ENCODE assay signal across 8 cellular contexts in the genomic region with DNA sequence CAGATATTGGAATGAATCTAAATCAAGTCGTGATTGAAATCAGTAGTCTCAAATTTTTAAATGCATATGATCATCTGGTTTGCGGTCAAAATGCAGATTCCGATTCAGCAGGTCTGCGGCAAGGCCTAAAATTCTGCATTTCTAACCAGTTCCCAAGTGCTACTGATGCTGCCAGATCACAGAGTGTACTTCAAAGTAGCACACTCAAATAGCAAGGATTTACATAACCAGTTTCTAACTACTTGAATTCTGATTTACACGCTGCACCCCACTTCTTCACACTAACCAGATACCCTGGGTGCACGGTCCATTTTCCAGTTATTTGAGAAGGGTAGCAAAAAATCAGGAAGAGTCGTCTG. TPM values are rescaled to one million over a fixed set of nuclear protein-coding genes. Genes with fewer than 3 reads are reported as not detected.
DNase-seq lines count a peak whose midpoint lies in the region; ATAC-seq and TF ChIP-seq lines count a peak whose summit lies in the region.

No MANE protein-coding gene starts in this region.

- peak overlapping the region; percentile 60 for H3K27ac ChIP-seq in CD4-positive, alpha-beta memory T cell (ENCODE audit: low read depth, low read length)
- H3K27ac ChIP-seq in OCI-LY1 (ENCODE audit: low read depth, low read length, poor library complexity, severe bottlenecking) (no peak overlapping the region), ectodermal cell (ENCODE audit: insufficient read depth, low read depth, low read length, poor library complexity, severe bottlenecking) (no peak overlapping the region), neural progenitor cell (no peak overlapping the region)

- intact Hi-C loops in CD4-positive, alpha-beta memory T cell (cut with micrococcal nuclease), result no loop called here

- H3K4me1 ChIP-seq in CD4-positive, alpha-beta memory T cell (ENCODE audit: insufficient read depth, low read length), result peaks cover 8% of the 10 kb centered on the region
- H3K4me1 ChIP-seq in OCI-LY1 (ENCODE audit: insufficient read depth, low read length, severe bottlenecking) (peaks cover 15% of the 10 kb centered on the region), ectodermal cell (ENCODE audit: control insufficient read depth, insufficient read depth, low read length) (no peaks in the 10 kb centered on the region), neural progenitor cell (no peaks in the 10 kb centered on the region)

- peak overlapping the region; percentile 72 for H3K9ac ChIP-seq in OCI-LY1 (ENCODE audit: low read length)
- H3K9ac ChIP-seq in neural progenitor cell, result peak overlapping the region; percentile 91

- peaks cover 0 to 3% (median 0%) of the 10 kb centered on the region in 8 donors for H3K9me3 Mint-ChIP-seq in CD4-positive, alpha-beta memory T cell
- H3K9me3 Mint-ChIP-seq in neural progenitor cell, result peaks cover 6% of the 10 kb centered on the region

- 13 to 29% methylated on average over 5 to 7 of the region's 7 CpGs for WGBS in ectodermal cell, 2 experiments

- H4K20me1 ChIP-seq in OCI-LY1 (ENCODE audit: insufficient read depth, low read length) (no peaks in the 10 kb centered on the region), neural progenitor cell (ENCODE audit: low read depth) (no peaks in the 10 kb centered on the region)

- H3K79me2 ChIP-seq in OCI-LY1 (ENCODE audit: insufficient read depth, low read length) (no peaks in the 10 kb centered on the region; the same call in 1 of the 2 replicates), neural progenitor cell (ENCODE audit: low read depth) (peaks cover 14% of the 10 kb centered on the region)

- no peaks in the 10 kb centered on the region for H3K9me3 ChIP-seq in CD4-positive, alpha-beta memory T cell (ENCODE audit: control insufficient read depth in 1 of 2, low read length in 2 of 2)
- H3K9me3 ChIP-seq in OCI-LY1 (ENCODE audit: low read length) (no peaks in the 10 kb centered on the region), ectodermal cell (ENCODE audit: control insufficient read depth, low read length) (no peaks in the 10 kb centered on the region), neural progenitor cell (ENCODE audit: low read depth) (no peaks in the 10 kb centered on the region)

- no peaks in the 10 kb centered on the region for H3K9me2 ChIP-seq in OCI-LY1 (ENCODE audit: low read depth, low read length)

- H3K4me3 Mint-ChIP-seq in CD4-positive, alpha-beta memory T cell, result peak overlapping the region; percentile 83 to 96 (median 92)
- H3K4me3 Mint-ChIP-seq in neural progenitor cell, result peak overlapping the region; percentile 92

- POLR2A ChIA-PET in CD4-positive, alpha-beta memory T cell (lab: Charles Lee; ENCODE audit: partially characterized antibody), result no interaction called here

- H2AFZ ChIP-seq in OCI-LY1 (ENCODE audit: low read length) (no peak overlapping the region), neural progenitor cell (replicated peaks) (no peak overlapping the region)

- H3K4me1 Mint-ChIP-seq in CD4-positive, alpha-beta memory T cell, result peaks cover 6 to 15% (median 6%) of the 10 kb centered on the region in 4 donors
- H3K4me1 Mint-ChIP-seq in neural progenitor cell, result peaks cover 6% of the 10 kb centered on the region

- peak overlapping the region; percentile 89 for H3K4me2 ChIP-seq in OCI-LY1 (ENCODE audit: low read length)
- H3K4me2 ChIP-seq in neural progenitor cell, result peak overlapping the region; percentile 80

- no peaks in the 10 kb centered on the region for H3K36me3 ChIP-seq in CD4-positive, alpha-beta memory T cell (ENCODE audit: insufficient read depth, low read length)
- H3K36me3 ChIP-seq in OCI-LY1 (ENCODE audit: insufficient read depth, low read length), result no peaks in the 10 kb centered on the region
- no peaks in the 10 kb centered on the region for H3K36me3 ChIP-seq in ectodermal cell (ENCODE audit: control insufficient read depth, insufficient read depth, low read length)
- H3K36me3 ChIP-seq in neural progenitor cell, result no peaks in the 10 kb centered on the region

- CTCF ChIA-PET in CD4-positive, alpha-beta memory T cell (lab: Charles Lee; ENCODE audit: partially characterized antibody), result no interaction called here

- peak in 3 of 5 donors; percentile 1 to 8 (median 5) for DNase-seq in CD4-positive, alpha-beta memory T cell
- no peak for DNase-seq in neural progenitor cell (ENCODE audit: low spot score)
- DNase-seq in NCI-H2029 (lab: John Stamatoyannopoulos, UW), result no peak
- no peak for DNase-seq in NCI-H82 treated with DMSO at 0.1 percent for 48 hours (lab: John Stamatoyannopoulos, UW; ENCODE audit: unreplicated experiment)
- DNase-seq in NCI-H774 (lab: John Stamatoyannopoulos, UW), result no peak

- no peaks in the 10 kb centered on the region for H3K27me3 ChIP-seq in CD4-positive, alpha-beta memory T cell (ENCODE audit: insufficient read depth, low read length)
- no peaks in the 10 kb centered on the region for H3K27me3 ChIP-seq in OCI-LY1 (ENCODE audit: insufficient read depth, low read length)
- H3K27me3 ChIP-seq in ectodermal cell (ENCODE audit: control insufficient read depth, insufficient read depth, low read length, poor library complexity, severe bottlenecking), result no peaks in the 10 kb centered on the region
- H3K27me3 ChIP-seq in neural progenitor cell, result no peaks in the 10 kb centered on the region

- H3F3A ChIP-seq in OCI-LY1 (ENCODE audit: insufficient read depth, low read length) (no peaks in the 10 kb centered on the region), neural progenitor cell (ENCODE audit: low read depth) (no peaks in the 10 kb centered on the region)

- peak overlapping the region; percentile 3 to 70 for H3K4me3 ChIP-seq in CD4-positive, alpha-beta memory T cell (ENCODE audit: low read length in 2 of 2)
- H3K4me3 ChIP-seq in OCI-LY1 (ENCODE audit: low read depth, low read length, poor library complexity, severe bottlenecking) (peak overlapping the region; percentile 73), ectodermal cell (ENCODE audit: insufficient read depth, low read depth, low read length) (peak overlapping the region; percentile 75), neural progenitor cell (peak overlapping the region; percentile 61)

- H3K36me3 Mint-ChIP-seq in CD4-positive, alpha-beta memory T cell, result peaks cover 5 to 14% of the 10 kb centered on the region in 2 donors
- no peaks in the 10 kb centered on the region for H3K36me3 Mint-ChIP-seq in neural progenitor cell

- TF ChIP-seq CTCF in OCI-LY1 (IDR thresholded peaks at IDR 0.05; ENCODE audit: low read length) (no peak), neural progenitor cell (IDR thresholded peaks at IDR 0.05) (no peak)

- H3K27ac Mint-ChIP-seq in CD4-positive, alpha-beta memory T cell, result peak overlapping the region; percentile 24 to 93 (median 82)
- peak overlapping the region; percentile 53 for H3K27ac Mint-ChIP-seq in neural progenitor cell

- no peaks in the 10 kb centered on the region for H3K27me3 Mint-ChIP-seq in CD4-positive, alpha-beta memory T cell
- no peaks in the 10 kb centered on the region for H3K27me3 Mint-ChIP-seq in neural progenitor cell (ENCODE audit: insufficient read depth, low read depth)

- peak; percentile 17 for ATAC-seq in GM21529 (IDR thresholded peaks at IDR 0.05; ENCODE audit: unreplicated experiment)

RNA-seq across cellular contexts. Expression of a gene that starts 0.8 kb away (rescaled TPM):
- 1 to 10 TPM; 6.5 to 6.9 TPM for total RNA-seq in CD4-positive, alpha-beta memory T cell
- polyA plus RNA-seq in CD4-positive, alpha-beta memory T cell, result 1 to 10 TPM; 6.5 to 8.0 TPM
- polyA plus RNA-seq in ectodermal cell (2013, experiment 1 of 4), result 11.7 TPM
- 13.5 TPM for polyA plus RNA-seq in ectodermal cell (2013, experiment 2 of 4)
- 10.6 TPM for polyA plus RNA-seq in ectodermal cell (2013, experiment 3 of 4)
- polyA plus RNA-seq in ectodermal cell (2013, experiment 4 of 4), result 12.2 TPM
- 5.2 and 8.4 TPM in 2 replicates for total RNA-seq in neural progenitor cell (ENCODE audit: low replicate concordance)

RNA-seq across cellular contexts. Expression of a gene that starts 15.6 kb away (rescaled TPM):
- total RNA-seq in CD4-positive, alpha-beta memory T cell, result 1 to 10 TPM; 1.3 to 1.5 TPM
- polyA plus RNA-seq in CD4-positive, alpha-beta memory T cell, result 1 to 10 TPM in 1 of 2 donors, under 1 TPM in 1; 0.71 to 1.5 TPM
- 2.2 TPM for polyA plus RNA-seq in ectodermal cell (2013, experiment 1 of 4)
- 2.5 TPM for polyA plus RNA-seq in ectodermal cell (2013, experiment 2 of 4)
- 1.4 TPM for polyA plus RNA-seq in ectodermal cell (2013, experiment 3 of 4)
- 1.6 TPM for polyA plus RNA-seq in ectodermal cell (2013, experiment 4 of 4)
- total RNA-seq in neural progenitor cell (ENCODE audit: low replicate concordance), result 0.22 and 0.56 TPM in 2 replicates

Comparison
In these comparisons a context has a peak if more than half of its experiments do, and no peak if none do; other contexts are left out.
1. DNase-seq: peak in CD4-positive, alpha-beta memory T cell (3 of 5); none in neural progenitor cell (single experiment), NCI-H2029 (single experiment), NCI-H82 treated with DMSO at 0.1 percent for 48 hours (single experiment) and NCI-H774 (single experiment).
2. Peak in every context shown above with its lines, with median percentiles within 50 percentile points of each other: H3K4me3 ChIP-seq.